ENCODE assay signal across 9 cellular contexts in genomic region chr3:186362409-186362757, GRCh38. TPM values are rescaled to one million over a fixed set of nuclear protein-coding genes. Genes with fewer than 3 reads are reported as not detected.
DNase-seq lines count a peak whose midpoint lies in the region; ATAC-seq and TF ChIP-seq lines count a peak whose summit lies in the region.
"Had no signal": no experiment of that assay in that cellular context is flagged by ENCODE, and none has a peak within 500 bp of the region (broad histone marks: within the 10 kb centered on the region; RNA-seq: fewer than 3 reads in every experiment).

No MANE protein-coding gene starts in this region.

- peak; percentile 10 for ATAC-seq in GM21576 (IDR thresholded peaks at IDR 0.05; ENCODE audit: unreplicated experiment)
- ATAC-seq in left ventricle myocardium superior: peak; percentile 1

- intact Hi-C loops in left ventricle myocardium superior (cut with micrococcal nuclease): no loop called here

- H3K27ac ChIP-seq in VCaP (peak overlapping the region; percentile 64; the same call in 1 of the 2 replicates), substantia nigra (ENCODE audit: low read depth, low read length, poor library complexity, severe bottlenecking) (no peak overlapping the region)

- no peak for TF ChIP-seq CTCF in VCaP (conservative IDR thresholded peaks at IDR 0.05)

- DNase-seq in left ventricle myocardium superior (no peak), skeletal muscle cell (ENCODE audit: low read depth) (no peak), substantia nigra (lab: John Stamatoyannopoulos, UW) (no peak), NCI-H526 treated with DMSO at 0.1 percent for 48 hours (lab: John Stamatoyannopoulos, UW) (no peak), SHP77 treated with DMSO at 0.1 percent for 48 hours (lab: John Stamatoyannopoulos, UW) (no peak)
- DNase-seq in effector CD4-positive, alpha-beta T cell: no peak
- DNase-seq: foreskin melanocyte had no signal

- H3K4me3 ChIP-seq in skeletal muscle cell (ENCODE audit: low read depth, low read length): peak overlapping the region; percentile 32

RNA-seq across cellular contexts. Expression of gene DGKG, which starts 0.3 kb away (rescaled TPM):
- total RNA-seq in left ventricle myocardium superior: 18.2 TPM
